31 cellular contexts compared by ENCODE assay signal in genomic region chr12:21353487-21353886, GRCh38. TPM values are rescaled to one million over a fixed set of nuclear protein-coding genes. Genes with fewer than 3 reads are reported as not detected.
"Had no signal": no experiment of that assay in that cellular context is flagged by ENCODE, and none has a peak within 500 bp of the region (broad histone marks: within the 10 kb centered on the region; RNA-seq: fewer than 3 reads in every experiment).

No MANE protein-coding gene starts in this region.

- FAIRE-seq: astrocyte had no signal

- H3K9me3 Mint-ChIP-seq: activated B cell treated with CpG ODN at 0.5 μM for 24 hours; activated CD4-positive, alpha-beta T cell treated with anti-CD3 and anti-CD28 coated beads, Interleukin-2, amount 10 ng/mL, durations not matched to agents 24 days and 14 days; activated naive CD4-positive, alpha-beta T cell treated with anti-CD3 and anti-CD28 coated beads, Interleukin-2, amount 50 U/mL, for 72 hours; activated naive CD8-positive, alpha-beta T cell treated with anti-CD3 and anti-CD28 coated beads, Interleukin-2, amount 50 U/mL, for 24 hours; activated T-cell treated with anti-CD3 and anti-CD28 coated beads, Interleukin-2, amount 50 U/mL, for 4 hours; brain; central memory CD8-positive, alpha-beta T cell; T-helper 1 cell treated with Interleukin-12 subunit alpha and Interleukin-12 subunit beta and Interleukin-4 antibody, amounts not matched to agents 30 μg/mL and 1 μg/mL, for 36 hours had no signal

- ATAC-seq: activated naive CD4-positive, alpha-beta T cell treated with anti-CD3 and anti-CD28 coated beads, Interleukin-2, amount 50 U/mL, for 72 hours; activated naive CD8-positive, alpha-beta T cell treated with anti-CD3 and anti-CD28 coated beads, Interleukin-2, amount 50 U/mL, for 24 hours; activated T-cell treated with anti-CD3 and anti-CD28 coated beads, Interleukin-2, amount 50 U/mL, for 4 hours; Panc1; SK-N-SH treated with all-trans-retinoic acid at 6 μM for 48 hours had no signal

- H3K36me3 Mint-ChIP-seq: activated naive CD4-positive, alpha-beta T cell treated with anti-CD3 and anti-CD28 coated beads, Interleukin-2, amount 50 U/mL, for 72 hours; brain had no signal

- H3K4me3 ChIP-seq: SJSA1 had no signal

- H3K4me1 Mint-ChIP-seq: activated B cell treated with CpG ODN at 0.5 μM for 24 hours; activated CD4-positive, alpha-beta T cell treated with anti-CD3 and anti-CD28 coated beads, Interleukin-2, amount 10 ng/mL, durations not matched to agents 24 days and 14 days; activated naive CD8-positive, alpha-beta T cell treated with anti-CD3 and anti-CD28 coated beads, Interleukin-2, amount 50 U/mL, for 24 hours; brain; central memory CD8-positive, alpha-beta T cell had no signal

- DNase-seq: activated B cell treated with CpG ODN at 0.5 μM for 24 hours; activated CD4-positive, alpha-beta T cell treated with anti-CD3 and anti-CD28 coated beads for 1 hour; activated CD4-positive, alpha-beta T cell treated with anti-CD3 and anti-CD28 coated beads, Interleukin-2, amount 10 ng/mL, durations not matched to agents 24 days and 14 days; activated CD4-positive, alpha-beta T cell treated with anti-CD3 and anti-CD28 coated beads, Interleukin-2, amount 50 U/mL, for 48 hours; activated effector memory CD4-positive, alpha-beta T cell treated with anti-CD3 and anti-CD28 coated beads, Interleukin-2, amount 50 U/mL, for 16 hours; activated naive CD4-positive, alpha-beta T cell treated with Interleukin-2 at 50 U/mL for 16 hours; activated naive CD8-positive, alpha-beta T cell treated with anti-CD3 and anti-CD28 coated beads, Interleukin-2, amount 50 U/mL, for 24 hours; activated T-cell treated with anti-CD3 and anti-CD28 coated beads, Interleukin-2, amount 50 U/mL, for 4 hours; amniotic stem cell; KG1; NCI-H1048; NCI-H146; NCI-H187 treated with DMSO at 0.1 percent for 48 hours; NCI-H2081 treated with DMSO at 0.1 percent for 48 hours; NCI-H446; NCI-H524; NCI-H748 treated with DMSO at 0.1 percent for 48 hours; Right ventricle myocardium superior; RPMI8226; SW 1271 had no signal

- H3K36me3 ChIP-seq: SJSA1 had no signal

- H3K27ac Mint-ChIP-seq: activated B cell treated with CpG ODN at 0.5 μM for 24 hours; activated CD4-positive, alpha-beta T cell treated with anti-CD3 and anti-CD28 coated beads, Interleukin-2, amount 10 ng/mL, durations not matched to agents 24 days and 14 days; activated naive CD4-positive, alpha-beta T cell treated with anti-CD3 and anti-CD28 coated beads, Interleukin-2, amount 50 U/mL, for 72 hours; activated naive CD8-positive, alpha-beta T cell treated with anti-CD3 and anti-CD28 coated beads, Interleukin-2, amount 50 U/mL, for 24 hours; brain; T-helper 1 cell treated with Interleukin-12 subunit alpha and Interleukin-12 subunit beta and Interleukin-4 antibody, amounts not matched to agents 30 μg/mL and 1 μg/mL, for 36 hours had no signal

- H3K27me3 Mint-ChIP-seq: brain had no signal

- H3K27me3 ChIP-seq: SJSA1 had no signal

- H3K27ac ChIP-seq: SJSA1 had no signal

- H3K4me1 ChIP-seq: SJSA1 had no signal

- H3K9me3 ChIP-seq: SJSA1 had no signal

- H3K4me3 Mint-ChIP-seq: activated B cell treated with CpG ODN at 0.5 μM for 24 hours; activated CD4-positive, alpha-beta T cell treated with anti-CD3 and anti-CD28 coated beads, Interleukin-2, amount 10 ng/mL, durations not matched to agents 24 days and 14 days; activated naive CD8-positive, alpha-beta T cell treated with anti-CD3 and anti-CD28 coated beads, Interleukin-2, amount 50 U/mL, for 24 hours; activated T-cell treated with anti-CD3 and anti-CD28 coated beads, Interleukin-2, amount 50 U/mL, for 4 hours; brain; central memory CD8-positive, alpha-beta T cell; T-helper 1 cell treated with Interleukin-12 subunit alpha and Interleukin-12 subunit beta and Interleukin-4 antibody, amounts not matched to agents 30 μg/mL and 1 μg/mL, for 36 hours had no signal

RNA-seq across cellular contexts. Expression of gene SLCO1A2, which starts 18.8 kb away (rescaled TPM):
- total RNA-seq: activated B cell treated with CpG ODN at 0.5 μM for 24 hours; activated naive CD4-positive, alpha-beta T cell treated with anti-CD3 and anti-CD28 coated beads, Interleukin-2, amount 50 U/mL, for 72 hours; activated T-cell treated with anti-CD3 and anti-CD28 coated beads, Interleukin-2, amount 50 U/mL, for 4 hours; OCI-LY7; Right ventricle myocardium superior; SJSA1 had no signal

RNA-seq across cellular contexts. Expression of gene IAPP, which starts 19.2 kb away (rescaled TPM):
- total RNA-seq: activated B cell treated with CpG ODN at 0.5 μM for 24 hours; activated CD4-positive, alpha-beta T cell treated with anti-CD3 and anti-CD28 coated beads, Interleukin-2, amount 10 ng/mL, durations not matched to agents 24 days and 14 days; activated naive CD4-positive, alpha-beta T cell treated with anti-CD3 and anti-CD28 coated beads, Interleukin-2, amount 50 U/mL, for 72 hours; activated T-cell treated with anti-CD3 and anti-CD28 coated beads, Interleukin-2, amount 50 U/mL, for 4 hours; astrocyte; LHCN-M2; M059J; OCI-LY7; Right ventricle myocardium superior; SJSA1 had no signal
